1 cellular context compared by ENCODE assay signal in genomic region chr7:115097175-115097671, GRCh38.
TF ChIP-seq lines count a peak whose summit lies in the region.

No MANE protein-coding gene starts in this region.

TF ChIP-seq in HCT116, 20 proteins besides CTCF, POLR2A, EP300 and RAD21 (continued from another document):
- TF ChIP-seq ZBTB33 (IDR thresholded peaks at IDR 0.05; ENCODE audit: extremely low read depth, insufficient replicate concordance, low read length) (no peak), EZH2phosphoT487 (IDR thresholded peaks at IDR 0.05; ENCODE audit: borderline replicate concordance) (no peak), SIN3A (IDR thresholded peaks at IDR 0.05; ENCODE audit: low read depth) (no peak), EZH2 (IDR thresholded peaks at IDR 0.05) (no peak), ELF1 (IDR thresholded peaks at IDR 0.05; ENCODE audit: borderline replicate concordance, low read depth) (no peak), ZFX (IDR thresholded peaks at IDR 0.05) (no peak), JUND (IDR thresholded peaks at IDR 0.05) (peak; percentile 42; the same call in 1 of the 2 replicates)
